24 cellular contexts compared by ENCODE assay signal in the genomic region with DNA sequence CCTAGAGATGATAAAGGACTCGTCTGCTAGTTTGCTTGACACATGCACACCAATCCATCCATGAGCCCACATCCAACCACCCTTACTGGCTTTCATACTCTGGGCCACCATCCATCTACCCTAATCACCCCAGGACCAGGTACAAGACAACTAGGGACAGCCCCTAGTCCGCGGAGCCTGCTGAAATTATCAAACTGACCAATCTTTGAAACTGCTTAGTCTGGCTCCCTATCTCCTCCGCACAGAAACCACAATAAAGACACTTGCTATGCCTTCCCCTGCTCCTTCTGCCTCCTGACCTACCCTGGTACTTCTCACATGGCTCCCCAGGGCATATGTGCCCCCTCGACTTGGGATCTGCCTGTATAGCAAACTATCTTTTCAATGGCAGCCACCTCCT.
"Had no signal": no experiment of that assay in that cellular context is flagged by ENCODE, and none has a peak within 500 bp of the region (broad histone marks: within the 10 kb centered on the region; RNA-seq: fewer than 3 reads in every experiment).

No MANE protein-coding gene starts in this region.

- H3K4me1 ChIP-seq: left lung had no signal

- H3K27ac ChIP-seq: epithelial cell of prostate, left lung, neutrophil, ovary, skin epidermis, thoracic aorta, upper lobe of left lung, vagina had no signal

- DNase-seq: activated B cell treated with CpG ODN at 0.5 μM for 24 hours; activated CD8-positive, alpha-beta memory T cell treated with anti-CD3 and anti-CD28 coated beads, Interleukin-2, amount 50 U/mL, for 4 hours; activated effector memory CD4-positive, alpha-beta T cell treated with anti-CD3 and anti-CD28 coated beads, Interleukin-2, amount 50 U/mL, for 16 hours; activated naive CD4-positive, alpha-beta T cell treated with anti-CD3 and anti-CD28 coated beads for 36 hours; activated T-cell treated with anti-CD3 and anti-CD28 coated beads, Interleukin-2, amount 50 U/mL, for 1 hour; amniotic stem cell; caudate nucleus; effector CD4-positive, alpha-beta T cell; left lung; mucosa of descending colon; ovary; retina; stimulated activated CD4-positive, alpha-beta T cell treated with anti-CD3 and anti-CD28 coated beads, Interleukin-12 subunit alpha, Interleukin-12 subunit beta, amount 100 ng/mL, for 4 hours; stimulated activated CD4-positive, alpha-beta T cell treated with anti-CD3 and anti-CD28 coated beads, Interleukin-4, amount 100 ng/mL, for 1 hour; stimulated activated naive CD8-positive, alpha-beta T cell treated with anti-CD3 and anti-CD28 coated beads, Interleukin-15, Interleukin-2, amounts not matched to agents 100 U/mL and 50 U/mL, for 24 hours; T-helper 9 cell; upper lobe of left lung had no signal

- ATAC-seq: mucosa of descending colon; sciatic nerve; stimulated activated naive CD8-positive, alpha-beta T cell treated with anti-CD3 and anti-CD28 coated beads, Interleukin-15, Interleukin-2, amounts not matched to agents 100 U/mL and 50 U/mL, for 24 hours had no signal

- H3K4me3 ChIP-seq: left lung, lung, mucosa of descending colon, ovary, skin epidermis, thoracic aorta had no signal

- H3K9me3 ChIP-seq: neutrophil, ovary, thoracic aorta, upper lobe of left lung, vagina had no signal

- H3K36me3 ChIP-seq: ovary had no signal

- H3K27me3 ChIP-seq: left lung, neutrophil, ovary, upper lobe of left lung, vagina had no signal
